16 cellular contexts compared by ENCODE assay signal in genomic region chr4:101464596-101464995, GRCh38.
"Had no signal": no experiment of that assay in that cellular context is flagged by ENCODE, and none has a peak within 500 bp of the region (broad histone marks: within the 10 kb centered on the region; RNA-seq: fewer than 3 reads in every experiment).

No MANE protein-coding gene starts in this region.

- H3K4me1 Mint-ChIP-seq: natural killer cell, neural crest cell had no signal

- H3K27me3 ChIP-seq: hepatocyte, uterus had no signal

- H3K27ac Mint-ChIP-seq: natural killer cell, progenitor cell of endocrine pancreas, type B pancreatic cell had no signal

- H3K4me3 Mint-ChIP-seq: natural killer cell, neural crest cell, type B pancreatic cell had no signal

- H3K79me2 ChIP-seq: hepatocyte had no signal

- H3K4me2 ChIP-seq: hepatocyte had no signal

- H3K27ac ChIP-seq: coronary artery, hepatocyte, uterus had no signal

- H2AFZ ChIP-seq: hepatocyte had no signal

- H3K4me1 ChIP-seq: uterus had no signal

- ATAC-seq: left lobe of liver, natural killer cell, right cardiac atrium had no signal

- H3K4me3 ChIP-seq: coronary artery, hepatocyte, uterus had no signal

- H3K9me3 Mint-ChIP-seq: type B pancreatic cell had no signal

- H3K36me3 Mint-ChIP-seq: natural killer cell, type B pancreatic cell had no signal

- H3K36me3 ChIP-seq: uterus had no signal

- H3K9me3 ChIP-seq: uterus had no signal

- H3K27me3 Mint-ChIP-seq: progenitor cell of endocrine pancreas, type B pancreatic cell had no signal

- DNase-seq: effector CD4-positive, alpha-beta T cell; foreskin melanocyte; head of caudate nucleus; mammary epithelial cell; natural killer cell; right cardiac atrium; small intestine; stimulated activated CD4-positive, alpha-beta T cell treated with anti-CD3 and anti-CD28 coated beads, Interleukin-12 subunit alpha, Interleukin-12 subunit beta, amount 100 ng/mL, for 4 hours; stimulated activated naive CD4-positive, alpha-beta T cell treated with Interleukin-2 at 50 U/mL for 16 hours; uterus had no signal
